ENCODE assay signal across 9 cellular contexts in the genomic region with DNA sequence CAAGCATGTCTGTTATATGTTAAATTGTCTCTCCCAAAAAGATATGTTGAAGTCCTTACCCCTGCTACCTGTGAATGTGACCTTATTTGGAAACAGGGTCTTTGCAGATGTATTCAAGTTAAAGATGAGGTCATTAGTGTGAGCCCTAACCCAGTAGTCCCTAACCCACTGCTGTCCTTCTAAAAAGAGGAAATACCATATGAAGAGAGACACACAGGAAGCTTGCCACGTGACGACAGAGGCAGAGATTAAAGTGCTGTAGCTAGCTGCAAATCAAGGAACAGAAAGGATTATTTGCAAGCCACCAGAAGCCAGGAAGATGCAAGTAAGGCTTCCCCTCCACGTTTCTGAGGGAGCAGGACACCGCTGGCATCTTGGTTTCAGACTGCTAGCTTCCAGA.
A peak's percentile ranks its signal among the peaks of the same experiment; 100 is the strongest.
DNase-seq lines count a peak whose midpoint lies in the region; ATAC-seq, FAIRE-seq and TF ChIP-seq lines count a peak whose summit lies in the region.
"Had no signal": no experiment of that assay in that cellular context is flagged by ENCODE, and none has a peak within 500 bp of the region (broad histone marks: within the 10 kb centered on the region; RNA-seq: fewer than 3 reads in every experiment).

No MANE protein-coding gene starts in this region.

- SMC1A ChIA-PET in GM12878 (lab: Charles Lee; ENCODE audit: uncharacterized antibody, unreplicated experiment) = no interaction called here

- H3K27ac Mint-ChIP-seq in activated CD4-positive, alpha-beta T cell treated with anti-CD3 and anti-CD28 coated beads, Interleukin-2, amount 10 ng/mL, durations not matched to agents 7 days and 5 days = no peak overlapping the region

- no peak overlapping the region for H3K4me2 ChIP-seq in GM12878 (ENCODE audit: control insufficient read depth, insufficient read depth)
- H3K4me2 ChIP-seq: A549 had no signal

- H3K4me1 ChIP-seq in GM12878 (ENCODE audit: control insufficient read depth, insufficient read depth, low read length) = no peaks in the 10 kb centered on the region
- H3K4me1 ChIP-seq in sigmoid colon = no peaks in the 10 kb centered on the region
- H3K4me1 ChIP-seq: A549 had no signal

- no TSS peak for BruUV-seq in GM12878 (replicated peaks; lab: Mats Ljungman, UMichigan)

- H3K36me3 Mint-ChIP-seq in activated CD4-positive, alpha-beta T cell treated with anti-CD3 and anti-CD28 coated beads, Interleukin-2, amount 10 ng/mL, durations not matched to agents 7 days and 5 days (ENCODE audit: low read depth) = no peaks in the 10 kb centered on the region

- H3K27me3 ChIP-seq in GM12878 (replicated peaks in 1 of 2; ENCODE audit: control insufficient read depth in 2 of 2, insufficient read depth in 2 of 2, low read length in 1 of 2) (no peaks in the 10 kb centered on the region; a peak in 1 of 4 replicates), sigmoid colon (no peaks in the 10 kb centered on the region)

- in situ Hi-C loops in GM12878 (cut with MboI) = no loop called here

- 1% methylated on average over 4 of the region's 4 CpGs for WGBS in GM12878 (ENCODE audit: insufficient coverage, insufficient replicate concordance, low lambda C conversion rate, missing lambda C conversion rate)
- 16 to 37% methylated on average over 4 of the region's 4 CpGs for WGBS in sigmoid colon, 2 donors

- H3K27ac ChIP-seq in GM12878 (ENCODE audit: control insufficient read depth, insufficient read depth) (no peak overlapping the region), sigmoid colon (no peak overlapping the region)
- H3K27ac ChIP-seq: A549 had no signal

- H3K9me3 Mint-ChIP-seq in activated CD4-positive, alpha-beta T cell treated with anti-CD3 and anti-CD28 coated beads, Interleukin-2, amount 10 ng/mL, durations not matched to agents 7 days and 5 days = no peaks in the 10 kb centered on the region

- no peak overlapping the region for H2AFZ ChIP-seq in GM12878 (ENCODE audit: control insufficient read depth, low read depth, low read length)

- no peak for TF ChIP-seq RAD21 in GM12878 (IDR thresholded peaks at IDR 0.05; ENCODE audit: insufficient read depth, low read depth, low read length)

- H3K36me3 ChIP-seq in GM12878 (ENCODE audit: control insufficient read depth in 2 of 2, insufficient read depth in 2 of 2, low read length in 1 of 2) (no peaks in the 10 kb centered on the region), sigmoid colon (no peaks in the 10 kb centered on the region)

- no peak; the same call in 2 of the 3 replicates for ATAC-seq in GM12878
- no peak for ATAC-seq in GM19455 (IDR thresholded peaks at IDR 0.05; ENCODE audit: unreplicated experiment)
- ATAC-seq in esophagus mucosa = no peak
- ATAC-seq: A549 had no signal

- H3K79me2 ChIP-seq in GM12878 (ENCODE audit: control insufficient read depth, insufficient read depth, low read length) = no peaks in the 10 kb centered on the region

- RAD21 ChIA-PET in GM12878 (lab: Charles Lee; ENCODE audit: unreplicated experiment) = no interaction called here

- no peak overlapping the region for H3K9ac ChIP-seq in GM12878 (ENCODE audit: control insufficient read depth, insufficient read depth, low read length)

- H3K27me3 Mint-ChIP-seq in activated CD4-positive, alpha-beta T cell treated with anti-CD3 and anti-CD28 coated beads, Interleukin-2, amount 10 ng/mL, durations not matched to agents 7 days and 5 days = peaks cover 2% of the 10 kb centered on the region

- H3K4me3 ChIP-seq in GM12878 (no peak overlapping the region), sigmoid colon (no peak overlapping the region)
- H3K4me3 ChIP-seq: A549 had no signal

- no peaks in the 10 kb centered on the region for H3K9me3 ChIP-seq in GM12878 (replicated peaks; ENCODE audit: control insufficient read depth, insufficient read depth, low read length)
- no peaks in the 10 kb centered on the region for H3K9me3 ChIP-seq in sigmoid colon
- H3K9me3 ChIP-seq: A549 had no signal

- DNase-seq in activated CD4-positive, alpha-beta T cell treated with anti-CD3 and anti-CD28 coated beads, Interleukin-2, amount 10 ng/mL, durations not matched to agents 7 days and 5 days = peak; percentile 51
- DNase-seq in activated CD4-positive, alpha-beta T cell treated with anti-CD3 and anti-CD28 coated beads, Interleukin-2, amount 50 U/mL, for 4 hours = no peak
- DNase-seq in KG1 (lab: John Stamatoyannopoulos, UW) (peak; percentile 28), GM12878 (ENCODE audit: low read depth, low spot score) (no peak), sigmoid colon (peak; percentile 67), NCI-H345 treated with DMSO at 0.1 percent for 48 hours (lab: John Stamatoyannopoulos, UW; ENCODE audit: unreplicated experiment) (no peak)

- H3K4me3 Mint-ChIP-seq in activated CD4-positive, alpha-beta T cell treated with anti-CD3 and anti-CD28 coated beads, Interleukin-2, amount 10 ng/mL, durations not matched to agents 7 days and 5 days = peak overlapping the region; percentile 18

- H4K20me1 ChIP-seq in GM12878 (ENCODE audit: control insufficient read depth, insufficient read depth) = no peaks in the 10 kb centered on the region

- peaks cover 9% of the 10 kb centered on the region for H3K4me1 Mint-ChIP-seq in activated CD4-positive, alpha-beta T cell treated with anti-CD3 and anti-CD28 coated beads, Interleukin-2, amount 10 ng/mL, durations not matched to agents 7 days and 5 days

- TF ChIP-seq CTCF in GM12878 (IDR thresholded peaks at IDR 0.05 in 2 of 3, conservative IDR thresholded peaks at IDR 0.05 in 1 of 3; ENCODE audit: control insufficient read depth in 2 of 3, extremely low read depth in 1 of 3, insufficient read depth in 1 of 3, low read depth in 3 of 3, low read length in 3 of 3) = no peak
- no peak for TF ChIP-seq CTCF in sigmoid colon (IDR thresholded peaks at IDR 0.05)

- TF ChIP-seq EP300 in GM12878 (IDR thresholded peaks at IDR 0.05; ENCODE audit: borderline replicate concordance in 1 of 2, control insufficient read depth in 1 of 2, low read depth in 2 of 2, low read length in 2 of 2) (no peak), sigmoid colon (IDR thresholded peaks at IDR 0.05) (no peak)

- CTCF ChIA-PET in activated CD4-positive, alpha-beta T cell treated with anti-CD3 and anti-CD28 coated beads, Interleukin-2, amount 10 ng/mL, durations not matched to agents 7 days and 5 days (lab: Charles Lee) = interaction anchor here (0.8 kb wide), 1 partner anchor 61 kb away, joined by 3 read pairs; no protein-coding TSS in a partner anchor
- CTCF ChIA-PET in GM12878 (lab: Yijun Ruan, JAX) = no interaction called here

- TF ChIP-seq POLR2A in GM12878 (IDR thresholded peaks at IDR 0.05; ENCODE audit: low read depth, low read length) (no peak), sigmoid colon (IDR thresholded peaks at IDR 0.05) (no peak)

- POLR2A ChIA-PET in activated CD4-positive, alpha-beta T cell treated with anti-CD3 and anti-CD28 coated beads, Interleukin-2, amount 10 ng/mL, durations not matched to agents 7 days and 5 days (lab: Charles Lee) = no interaction called here
- POLR2A ChIA-PET in GM12878 (lab: Charles Lee) = no interaction called here

- intact Hi-C loops in GM12878 (cut with micrococcal nuclease; ENCODE audit: unreplicated experiment) = no loop called here
- intact Hi-C loops in sigmoid colon (cut with DNase I) = no loop called here

- FAIRE-seq in GM12878 (lab: Jason Lieb, UNC) = no peak
- FAIRE-seq: A549 had no signal

TF ChIP-seq in GM12878, 131 proteins besides CTCF, POLR2A, EP300 and RAD21:
- TF ChIP-seq ATF7 (IDR thresholded peaks at IDR 0.05; ENCODE audit: low read depth) = 0 out of 2 replicates have a peak, but pooled peaks have one; percentile 16
- TF ChIP-seq SRF (IDR thresholded peaks at IDR 0.05; ENCODE audit: low read depth in 2 of 2, low read length in 2 of 2) = peak; percentile 36 to 62; a peak in 3 of 4 replicates
- peak; percentile 34; the same call in 1 of the 2 replicates for TF ChIP-seq RAD51 (IDR thresholded peaks at IDR 0.05)
- no peak for TF ChIP-seq NFXL1 (IDR thresholded peaks at IDR 0.05; ENCODE audit: borderline replicate concordance)

Comparison
In these comparisons a context has a peak if more than half of its experiments do, and no peak if none do; other contexts are left out.
1. DNase-seq: peak in activated CD4-positive, alpha-beta T cell treated with anti-CD3 and anti-CD28 coated beads, Interleukin-2, amount 10 ng/mL, durations not matched to agents 7 days and 5 days (single experiment), KG1 (single experiment) and sigmoid colon (single experiment); none in activated CD4-positive, alpha-beta T cell treated with anti-CD3 and anti-CD28 coated beads, Interleukin-2, amount 50 U/mL, for 4 hours (0 of 2), GM12878 (single experiment) and NCI-H345 treated with DMSO at 0.1 percent for 48 hours (single experiment).